1 cellular context compared by ENCODE assay signal in genomic region chr2:205273627-205274026, GRCh38.
TF ChIP-seq lines count a peak whose summit lies in the region.

No MANE protein-coding gene starts in this region.

TF ChIP-seq in SK-N-SH, 30 proteins besides CTCF, POLR2A, EP300 and RAD21 (continued from another document):
- TF ChIP-seq PBX3 (IDR thresholded peaks at IDR 0.05) (no peak), USF1 (IDR thresholded peaks at IDR 0.05; ENCODE audit: borderline replicate concordance, low read depth) (no peak), CHD2 (IDR thresholded peaks at IDR 0.05; ENCODE audit: low read length, partially characterized antibody) (no peak), FOXJ3 (CRISPR knock-in tag; IDR thresholded peaks at IDR 0.05) (no peak), USF2 (IDR thresholded peaks at IDR 0.05; ENCODE audit: borderline replicate concordance, low read depth, low read length) (no peak), TAF1 (IDR thresholded peaks at IDR 0.05; ENCODE audit: borderline replicate concordance, low read depth, low read length) (no peak), ELF1 (IDR thresholded peaks at IDR 0.05) (no peak), RFX5 (IDR thresholded peaks at IDR 0.05; ENCODE audit: low read length) (no peak), POLR2AphosphoS5 (IDR thresholded peaks at IDR 0.05; ENCODE audit: low read depth, low read length) (no peak), RXRA (IDR thresholded peaks at IDR 0.05; ENCODE audit: borderline replicate concordance, low read depth) (no peak), REST (IDR thresholded peaks at IDR 0.05; ENCODE audit: low read depth, low read length) (no peak)
